8 cellular contexts compared by ENCODE assay signal in genomic region chr3:56556908-56557814, GRCh38. TPM values are rescaled to one million over a fixed set of nuclear protein-coding genes. Genes with fewer than 3 reads are reported as not detected.
DNase-seq lines count a peak whose midpoint lies in the region; ATAC-seq and TF ChIP-seq lines count a peak whose summit lies in the region.

Gene CCDC66 (plus strand): TSS chr3:56557175. CDS start chr3:56557243, 68 bp downstream.

- H3K9me3 Mint-ChIP-seq in activated CD4-positive, alpha-beta T cell treated with anti-CD3 and anti-CD28 coated beads, Interleukin-2, amount 10 ng/mL, durations not matched to agents 24 days and 14 days = peaks cover 5% of the 10 kb centered on the region

- peak within 1 kb of the TSS; percentile 88 to 90 for H3K27ac ChIP-seq in coronary artery

- H3K4me3 Mint-ChIP-seq in activated CD4-positive, alpha-beta T cell treated with anti-CD3 and anti-CD28 coated beads, Interleukin-2, amount 10 ng/mL, durations not matched to agents 24 days and 14 days = peak within 1 kb of the TSS; percentile 92

- peaks cover 17% of the 10 kb centered on the region for H3K36me3 Mint-ChIP-seq in activated CD4-positive, alpha-beta T cell treated with anti-CD3 and anti-CD28 coated beads, Interleukin-2, amount 10 ng/mL, durations not matched to agents 24 days and 14 days (ENCODE audit: low read depth)

- intact Hi-C loops in activated CD4-positive, alpha-beta T cell treated with anti-CD3 and anti-CD28 coated beads, Interleukin-2, amount 10 ng/mL, durations not matched to agents 24 days and 14 days (cut with micrococcal nuclease) = loop anchor here (1.0 to 5.0 kb wide), 6 partner anchors 51 to 1040 kb away; partner anchors contain the start of genes APPL1, ARF4 and TASOR

- H3K27me3 Mint-ChIP-seq in activated CD4-positive, alpha-beta T cell treated with anti-CD3 and anti-CD28 coated beads, Interleukin-2, amount 10 ng/mL, durations not matched to agents 24 days and 14 days = peaks cover 19% of the 10 kb centered on the region

- peak within 1 kb of the TSS; percentile 94 for H3K27ac Mint-ChIP-seq in activated CD4-positive, alpha-beta T cell treated with anti-CD3 and anti-CD28 coated beads, Interleukin-2, amount 10 ng/mL, durations not matched to agents 24 days and 14 days

- peak within 1 kb of the TSS; percentile 83 for H3K4me3 ChIP-seq in coronary artery

- H3K4me1 Mint-ChIP-seq in activated CD4-positive, alpha-beta T cell treated with anti-CD3 and anti-CD28 coated beads, Interleukin-2, amount 10 ng/mL, durations not matched to agents 24 days and 14 days = peaks cover 19% of the 10 kb centered on the region

- TF ChIP-seq CTCF in coronary artery (IDR thresholded peaks at IDR 0.05) = peak; percentile 73

- DNase-seq in C1 segment of cervical spinal cord (lab: John Stamatoyannopoulos, UW) = peak; percentile 51 to 92 (median 84)
- peak; percentile 81 to 92 for DNase-seq in NCI-H526 (lab: John Stamatoyannopoulos, UW)
- peak; percentile 97 for DNase-seq in activated CD4-positive, alpha-beta T cell treated with anti-CD3 and anti-CD28 coated beads, Interleukin-2, amount 10 ng/mL, durations not matched to agents 24 days and 14 days
- DNase-seq in coronary artery (ENCODE audit: low spot score) = peak; percentile 94
- DNase-seq in left kidney (ENCODE audit: low read depth, low spot score) = peak; percentile 97
- peak; percentile 93 for DNase-seq in stimulated activated CD4-positive, alpha-beta T cell treated with anti-CD3 and anti-CD28 coated beads, Interleukin-2, amount 100 ng/mL, for 24 hours

- ATAC-seq in GM19324 (IDR thresholded peaks at IDR 0.05; ENCODE audit: low FRiP score, unreplicated experiment) (peak; percentile 98), HG03469 (IDR thresholded peaks at IDR 0.05; ENCODE audit: unreplicated experiment) (peak; percentile 99)

RNA-seq across cellular contexts. Expression of gene CCDC66, which starts in this region (rescaled TPM):
- 36.8 and 37.8 TPM in 2 replicates for total RNA-seq in activated CD4-positive, alpha-beta T cell treated with anti-CD3 and anti-CD28 coated beads, Interleukin-2, amount 10 ng/mL, durations not matched to agents 24 days and 14 days

Comparison
In these comparisons a context has a peak if more than half of its experiments do, and no peak if none do; other contexts are left out.
1. Peak in every context shown above with its lines: DNase-seq, ATAC-seq, H3K4me3 ChIP-seq and H3K27ac ChIP-seq.